In the genomic region with DNA sequence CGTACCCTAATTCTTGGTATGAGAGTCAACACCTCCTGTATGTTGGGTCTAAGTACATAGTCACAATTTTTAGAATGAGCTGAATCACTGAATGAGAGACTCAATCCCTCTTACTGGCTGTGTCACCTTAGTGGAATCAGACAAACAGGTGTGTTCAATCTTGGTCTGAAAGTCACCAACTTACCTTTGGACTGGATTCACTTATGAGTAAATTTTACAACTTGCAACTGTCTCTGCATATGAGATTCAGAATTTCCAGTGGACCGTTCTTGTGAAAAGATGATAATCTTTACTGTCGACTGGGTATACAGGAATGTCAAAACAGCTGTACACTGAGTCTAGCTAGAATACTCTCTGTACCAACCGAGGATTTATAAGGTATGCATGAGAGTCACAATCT, we compare ENCODE assay signal across 22 cellular contexts.
"Had no signal": no experiment of that assay in that cellular context is flagged by ENCODE, and none has a peak within 500 bp of the region (broad histone marks: within the 10 kb centered on the region; RNA-seq: fewer than 3 reads in every experiment).

No MANE protein-coding gene starts in this region.

- H3K27me3 ChIP-seq: brain microvascular endothelial cell had no signal

- DNase-seq: activated B cell treated with CpG ODN at 0.5 μM for 24 hours; activated CD4-positive, alpha-beta T cell treated with anti-CD3 and anti-CD28 coated beads for 48 hours; activated CD4-positive, alpha-beta T cell treated with anti-CD3 and anti-CD28 coated beads, Interleukin-2, amount 50 U/mL, for 1 hour; activated CD4-positive, alpha-beta T cell treated with anti-CD3 and anti-CD28 coated beads, Interleukin-2, amount 50 U/mL, for 48 hours; activated CD8-positive, alpha-beta T cell treated with anti-CD3 and anti-CD28 coated beads for 36 hours; activated effector memory CD4-positive, alpha-beta T cell treated with Interleukin-2 at 50 U/mL for 16 hours; activated gamma-delta T cell treated with Interleukin-2 at 50 U/mL for 16 hours; activated naive CD4-positive, alpha-beta T cell treated with anti-CD3 and anti-CD28 coated beads, Interleukin-2, amount 50 U/mL, for 16 hours; activated naive CD4-positive, alpha-beta T cell treated with Interleukin-2 at 50 U/mL for 16 hours; activated T-cell treated with anti-CD3 and anti-CD28 coated beads, Interleukin-2, amount 50 U/mL, for 4 hours; amniotic stem cell; anterior cingulate cortex; brain microvascular endothelial cell; effector CD8-positive, alpha-beta T cell; foreskin fibroblast; T-helper 1 cell; T-helper 17 cell; T1000; WERI-Rb-1 had no signal

- H3K27ac ChIP-seq: brain microvascular endothelial cell, epithelial cell of prostate, WERI-Rb-1 had no signal

- H3K36me3 ChIP-seq: brain microvascular endothelial cell had no signal

- ATAC-seq: activated CD4-positive, CD25-positive, alpha-beta regulatory T cell treated with anti-CD3 and anti-CD28 coated beads, Interleukin-2, amount 50 U/mL, for 24 hours; activated CD8-positive, alpha-beta T cell treated with anti-CD3 and anti-CD28 coated beads for 36 hours; activated T-cell treated with anti-CD3 and anti-CD28 coated beads, Interleukin-2, amount 50 U/mL, for 4 hours; activated T-helper 17 cell treated with anti-CD3 and anti-CD28 coated beads, Interleukin-2, amount 50 U/mL, for 72 hours; T-helper 17 cell had no signal
